In the genomic region with DNA sequence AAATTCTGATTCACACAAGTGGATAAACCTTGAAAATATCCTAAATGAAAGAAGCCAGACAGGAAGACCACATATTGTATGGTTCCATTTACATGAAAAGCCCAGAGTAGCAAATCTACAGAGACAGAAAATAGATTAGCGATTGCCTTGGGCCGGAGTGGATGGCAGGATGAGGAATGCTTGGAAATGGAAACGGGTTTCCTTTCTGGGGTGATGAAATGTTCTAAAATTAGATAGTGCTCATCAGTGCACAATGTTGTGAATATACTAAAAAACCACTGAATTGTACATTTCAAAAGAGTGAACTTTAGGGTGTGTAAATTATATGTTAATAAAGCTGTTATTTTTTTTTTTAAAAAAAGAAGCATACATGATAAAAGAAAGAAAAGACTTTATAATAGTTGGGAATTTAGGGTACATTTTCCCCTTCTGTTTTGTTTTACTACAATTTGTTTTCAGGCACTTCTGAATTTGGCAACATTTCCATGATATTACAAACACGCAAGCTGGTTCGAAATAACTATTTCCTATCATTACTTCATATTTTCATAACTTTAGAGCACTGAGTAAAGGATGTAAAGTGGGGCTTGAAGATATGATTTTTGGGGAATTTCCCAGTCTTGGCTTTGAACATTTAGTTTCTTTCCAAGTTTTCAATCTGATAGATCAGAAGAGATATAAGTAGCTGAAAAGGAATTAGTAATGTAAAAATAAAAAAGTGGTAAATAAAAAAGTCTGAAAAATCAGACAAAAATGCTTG, we compare ENCODE assay signal across 2 cellular contexts.
TF ChIP-seq lines count a peak whose summit lies in the region.

No MANE protein-coding gene starts in this region.

TF ChIP-seq in liver, 16 proteins besides CTCF, POLR2A, EP300 and RAD21:
- TF ChIP-seq GABPA (IDR thresholded peaks at IDR 0.05 in 1 of 2, conservative IDR thresholded peaks at IDR 0.05 in 1 of 2) (no peak), TAF1 (conservative IDR thresholded peaks at IDR 0.05) (no peak), RXRA (IDR thresholded peaks at IDR 0.05) (no peak), FOXA2 (IDR thresholded peaks at IDR 0.05) (no peak), FOXA1 (IDR thresholded peaks at IDR 0.05) (no peak), EGR1 (IDR thresholded peaks at IDR 0.05; ENCODE audit: low read depth in 2 of 2) (no peak), SP1 (IDR thresholded peaks at IDR 0.05) (no peak), NR2F2 (IDR thresholded peaks at IDR 0.05) (no peak), HNF4G (IDR thresholded peaks at IDR 0.05) (no peak), JUND (IDR thresholded peaks at IDR 0.05) (no peak), YY1 (IDR thresholded peaks at IDR 0.05) (no peak), HNF4A (conservative IDR thresholded peaks at IDR 0.05) (no peak)
- TF ChIP-seq, protein P1, sequence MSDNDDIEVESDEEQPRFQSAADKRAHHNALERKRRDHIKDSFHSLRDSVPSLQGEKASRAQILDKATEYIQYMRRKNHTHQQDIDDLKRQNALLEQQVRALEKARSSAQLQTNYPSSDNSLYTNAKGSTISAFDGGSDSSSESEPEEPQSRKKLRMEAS (IDR thresholded peaks at IDR 0.05), result no peak
- TF ChIP-seq, protein P2, sequence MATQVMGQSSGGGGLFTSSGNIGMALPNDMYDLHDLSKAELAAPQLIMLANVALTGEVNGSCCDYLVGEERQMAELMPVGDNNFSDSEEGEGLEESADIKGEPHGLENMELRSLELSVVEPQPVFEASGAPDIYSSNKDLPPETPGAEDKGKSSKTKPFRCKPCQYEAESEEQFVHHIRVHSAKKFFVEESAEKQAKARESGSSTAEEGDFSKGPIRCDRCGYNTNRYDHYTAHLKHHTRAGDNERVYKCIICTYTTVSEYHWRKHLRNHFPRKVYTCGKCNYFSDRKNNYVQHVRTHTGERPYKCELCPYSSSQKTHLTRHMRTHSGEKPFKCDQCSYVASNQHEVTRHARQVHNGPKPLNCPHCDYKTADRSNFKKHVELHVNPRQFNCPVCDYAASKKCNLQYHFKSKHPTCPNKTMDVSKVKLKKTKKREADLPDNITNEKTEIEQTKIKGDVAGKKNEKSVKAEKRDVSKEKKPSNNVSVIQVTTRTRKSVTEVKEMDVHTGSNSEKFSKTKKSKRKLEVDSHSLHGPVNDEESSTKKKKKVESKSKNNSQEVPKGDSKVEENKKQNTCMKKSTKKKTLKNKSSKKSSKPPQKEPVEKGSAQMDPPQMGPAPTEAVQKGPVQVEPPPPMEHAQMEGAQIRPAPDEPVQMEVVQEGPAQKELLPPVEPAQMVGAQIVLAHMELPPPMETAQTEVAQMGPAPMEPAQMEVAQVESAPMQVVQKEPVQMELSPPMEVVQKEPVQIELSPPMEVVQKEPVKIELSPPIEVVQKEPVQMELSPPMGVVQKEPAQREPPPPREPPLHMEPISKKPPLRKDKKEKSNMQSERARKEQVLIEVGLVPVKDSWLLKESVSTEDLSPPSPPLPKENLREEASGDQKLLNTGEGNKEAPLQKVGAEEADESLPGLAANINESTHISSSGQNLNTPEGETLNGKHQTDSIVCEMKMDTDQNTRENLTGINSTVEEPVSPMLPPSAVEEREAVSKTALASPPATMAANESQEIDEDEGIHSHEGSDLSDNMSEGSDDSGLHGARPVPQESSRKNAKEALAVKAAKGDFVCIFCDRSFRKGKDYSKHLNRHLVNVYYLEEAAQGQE (IDR thresholded peaks at IDR 0.05), result no peak
- TF ChIP-seq, protein P3, sequence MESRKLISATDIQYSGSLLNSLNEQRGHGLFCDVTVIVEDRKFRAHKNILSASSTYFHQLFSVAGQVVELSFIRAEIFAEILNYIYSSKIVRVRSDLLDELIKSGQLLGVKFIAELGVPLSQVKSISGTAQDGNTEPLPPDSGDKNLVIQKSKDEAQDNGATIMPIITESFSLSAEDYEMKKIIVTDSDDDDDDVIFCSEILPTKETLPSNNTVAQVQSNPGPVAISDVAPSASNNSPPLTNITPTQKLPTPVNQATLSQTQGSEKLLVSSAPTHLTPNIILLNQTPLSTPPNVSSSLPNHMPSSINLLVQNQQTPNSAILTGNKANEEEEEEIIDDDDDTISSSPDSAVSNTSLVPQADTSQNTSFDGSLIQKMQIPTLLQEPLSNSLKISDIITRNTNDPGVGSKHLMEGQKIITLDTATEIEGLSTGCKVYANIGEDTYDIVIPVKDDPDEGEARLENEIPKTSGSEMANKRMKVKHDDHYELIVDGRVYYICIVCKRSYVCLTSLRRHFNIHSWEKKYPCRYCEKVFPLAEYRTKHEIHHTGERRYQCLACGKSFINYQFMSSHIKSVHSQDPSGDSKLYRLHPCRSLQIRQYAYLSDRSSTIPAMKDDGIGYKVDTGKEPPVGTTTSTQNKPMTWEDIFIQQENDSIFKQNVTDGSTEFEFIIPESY (IDR thresholded peaks at IDR 0.05), result no peak
- TF ChIP-seq, protein P4, sequence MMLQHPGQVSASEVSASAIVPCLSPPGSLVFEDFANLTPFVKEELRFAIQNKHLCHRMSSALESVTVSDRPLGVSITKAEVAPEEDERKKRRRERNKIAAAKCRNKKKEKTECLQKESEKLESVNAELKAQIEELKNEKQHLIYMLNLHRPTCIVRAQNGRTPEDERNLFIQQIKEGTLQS (IDR thresholded peaks at IDR 0.05), result no peak

TF ChIP-seq in HepG2, 621 proteins besides CTCF, POLR2A, EP300 and RAD21:
- TF ChIP-seq DR1 (CRISPR knock-in tag; IDR thresholded peaks at IDR 0.05), result no peak
- TF ChIP-seq ZSCAN31 (CRISPR knock-in tag; IDR thresholded peaks at IDR 0.05; ENCODE audit: low read depth), result no peak
- no peak for TF ChIP-seq ZNF703 (CRISPR knock-in tag; IDR thresholded peaks at IDR 0.05; ENCODE audit: borderline replicate concordance)
- no peak for TF ChIP-seq ZNF850 (CRISPR knock-in tag; conservative IDR thresholded peaks at IDR 0.05)
